ENCODE assay signal across 7 cellular contexts in genomic region chr16:72932050-72932449, GRCh38.
DNase-seq lines count a peak whose midpoint lies in the region; ATAC-seq lines count a peak whose summit lies in the region.

No MANE protein-coding gene starts in this region.

- H3K27me3 ChIP-seq in adipocyte (replicated peaks; ENCODE audit: control insufficient read depth, insufficient read depth, low read length) (no peaks in the 10 kb centered on the region), subcutaneous abdominal adipose tissue (ENCODE audit: control insufficient read depth in 5 of 5, insufficient read depth in 4 of 5, low read length in 5 of 5) (no peaks in the 10 kb centered on the region)

- no peaks in the 10 kb centered on the region for H3K36me3 ChIP-seq in adipocyte (ENCODE audit: control insufficient read depth, insufficient read depth, low read length, severe bottlenecking)
- peaks cover 0 to 2% (median 0%) of the 10 kb centered on the region in 5 donors for H3K36me3 ChIP-seq in subcutaneous abdominal adipose tissue (ENCODE audit: control insufficient read depth in 5 of 5, insufficient read depth in 5 of 5, low read length in 5 of 5)

- no peak overlapping the region for H3K9ac ChIP-seq in adipocyte (ENCODE audit: low read length)
- peak overlapping the region in 2 of 5 donors; percentile 11 to 35 for H3K9ac ChIP-seq in subcutaneous abdominal adipose tissue (ENCODE audit: low read length in 5 of 5)

- H3K4me1 ChIP-seq in adipocyte (ENCODE audit: control insufficient read depth, insufficient read depth, low read length) (peaks cover 41% of the 10 kb centered on the region), subcutaneous abdominal adipose tissue (ENCODE audit: control insufficient read depth in 5 of 5, insufficient read depth in 5 of 5, low read length in 5 of 5) (peaks cover 4 to 55% (median 47%) of the 10 kb centered on the region in 5 donors)

- ATAC-seq in HG02610 (IDR thresholded peaks at IDR 0.05; ENCODE audit: unreplicated experiment) (peak; percentile 59), GM21526 (IDR thresholded peaks at IDR 0.05; ENCODE audit: low FRiP score, unreplicated experiment) (no peak), GM19455 (IDR thresholded peaks at IDR 0.05; ENCODE audit: unreplicated experiment) (no peak)

- DNase-seq in adipocyte (ENCODE audit: low read depth) (no peak), iris pigment epithelial cell (ENCODE audit: low read depth) (peak; percentile 32), LoVo (ENCODE audit: low spot score) (no peak)

- no peaks in the 10 kb centered on the region for H3K9me3 ChIP-seq in adipocyte (ENCODE audit: control insufficient read depth, low read length)
- no peaks in the 10 kb centered on the region for H3K9me3 ChIP-seq in subcutaneous abdominal adipose tissue (ENCODE audit: control insufficient read depth in 5 of 5, low read length in 5 of 5)

- H3K27ac ChIP-seq in subcutaneous abdominal adipose tissue (ENCODE audit: low read depth, low read length) = peak overlapping the region; percentile 51

- H3K4me3 ChIP-seq in adipocyte (ENCODE audit: low read length) (peak overlapping the region; percentile 31), subcutaneous abdominal adipose tissue (ENCODE audit: low read depth in 1 of 5, low read length in 5 of 5) (peak overlapping the region in 1 of 5 donors; percentile 29)
